In genomic region chr17:27293359-27293897, GRCh38 we compare ENCODE assay signal across 8 cellular contexts. TPM values are rescaled to one million over a fixed set of nuclear protein-coding genes. Genes with fewer than 3 reads are reported as not detected.
DNase-seq lines count a peak whose midpoint lies in the region; ATAC-seq and TF ChIP-seq lines count a peak whose summit lies in the region.

No MANE protein-coding gene starts in this region.

- peak overlapping the region; percentile 89 for H3K4me3 Mint-ChIP-seq in activated CD4-positive, alpha-beta T cell treated with anti-CD3 and anti-CD28 coated beads for 36 hours

- 93% methylated on average over 15 of the region's 15 CpGs for WGBS in smooth muscle cell (ENCODE audit: low lambda C conversion rate)

- CTCF ChIA-PET in activated CD4-positive, alpha-beta T cell treated with anti-CD3 and anti-CD28 coated beads for 36 hours (lab: Charles Lee) = interaction anchor here (0.8 to 7.6 kb wide), 3 partner anchors 10 to 56 kb away, joined by 3 to 45 read pairs (median 4); no protein-coding TSS in a partner anchor

- peaks cover 22% of the 10 kb centered on the region for H3K4me1 ChIP-seq in smooth muscle cell (ENCODE audit: low read depth)

- H4K20me1 ChIP-seq in smooth muscle cell (ENCODE audit: low read depth) = peaks cover 36% of the 10 kb centered on the region

- no peaks in the 10 kb centered on the region for H3K9me3 ChIP-seq in smooth muscle cell (replicated peaks; ENCODE audit: low read depth)

- H3K4me3 ChIP-seq in smooth muscle cell = peak overlapping the region; percentile 78

- peak overlapping the region; percentile 99 for H3K27ac Mint-ChIP-seq in activated CD4-positive, alpha-beta T cell treated with anti-CD3 and anti-CD28 coated beads for 36 hours

- H3K9ac ChIP-seq in smooth muscle cell (ENCODE audit: low read depth) = peak overlapping the region; percentile 95

- H3K4me2 ChIP-seq in smooth muscle cell = peak overlapping the region; percentile 95

- H3K79me2 ChIP-seq in smooth muscle cell (ENCODE audit: low read depth) = peaks cover 38% of the 10 kb centered on the region

- peak overlapping the region; percentile 77 for H2AFZ ChIP-seq in smooth muscle cell (ENCODE audit: low read depth)

- peak overlapping the region; percentile 96 for H3K27ac ChIP-seq in smooth muscle cell (ENCODE audit: low read depth)

- H3K4me1 Mint-ChIP-seq in activated CD4-positive, alpha-beta T cell treated with anti-CD3 and anti-CD28 coated beads for 36 hours = peaks cover 28% of the 10 kb centered on the region

- no peak for TF ChIP-seq CTCF in smooth muscle cell (IDR thresholded peaks at IDR 0.05; ENCODE audit: borderline replicate concordance, insufficient read depth, poor library complexity, severe bottlenecking)

- no peaks in the 10 kb centered on the region for H3K9me3 Mint-ChIP-seq in activated CD4-positive, alpha-beta T cell treated with anti-CD3 and anti-CD28 coated beads for 36 hours (ENCODE audit: low read depth)

- peaks cover 8% of the 10 kb centered on the region for H3F3A ChIP-seq in smooth muscle cell (ENCODE audit: low read depth)

- POLR2A ChIA-PET in activated CD4-positive, alpha-beta T cell treated with anti-CD3 and anti-CD28 coated beads for 36 hours (lab: Charles Lee) = interaction anchor here (0.6 to 2.3 kb wide), 3 partner anchors 52 to 173 kb away, joined by 3 to 9 read pairs (median 9); no protein-coding TSS in a partner anchor

- peak; percentile 33 for DNase-seq in activated CD4-positive, alpha-beta T cell treated with anti-CD3 and anti-CD28 coated beads for 36 hours
- DNase-seq in activated CD4-positive, alpha-beta T cell treated with anti-CD3 and anti-CD28 coated beads, Interleukin-2, amount 50 U/mL, for 4 hours = no peak
- DNase-seq in activated CD8-positive, alpha-beta memory T cell treated with anti-CD3 and anti-CD28 coated beads, Interleukin-2, amount 50 U/mL, for 4 hours = peak; percentile 16
- DNase-seq in left ventricle myocardium superior (peak; percentile 46), smooth muscle cell (lab: John Stamatoyannopoulos, UW; ENCODE audit: unreplicated experiment) (no peak), EL (no peak), hepatic stellate cell (ENCODE audit: low spot score) (no peak)

- no peaks in the 10 kb centered on the region for H3K36me3 ChIP-seq in smooth muscle cell (ENCODE audit: low read depth)

- H3K27me3 Mint-ChIP-seq in activated CD4-positive, alpha-beta T cell treated with anti-CD3 and anti-CD28 coated beads for 36 hours = no peaks in the 10 kb centered on the region

- no peak for ATAC-seq in activated CD4-positive, alpha-beta T cell treated with anti-CD3 and anti-CD28 coated beads for 36 hours
- ATAC-seq in left ventricle myocardium superior (no peak), HG03196 (IDR thresholded peaks at IDR 0.05; ENCODE audit: unreplicated experiment) (no peak)

- H3K36me3 Mint-ChIP-seq in activated CD4-positive, alpha-beta T cell treated with anti-CD3 and anti-CD28 coated beads for 36 hours (ENCODE audit: low read depth) = peaks cover 22% of the 10 kb centered on the region

- H3K27me3 ChIP-seq in smooth muscle cell (ENCODE audit: low read depth) = no peaks in the 10 kb centered on the region

- intact Hi-C loops in activated CD4-positive, alpha-beta T cell treated with anti-CD3 and anti-CD28 coated beads for 36 hours (cut with DNase I, micrococcal nuclease) = loop anchor here (5.0 to 10.0 kb wide), 4 partner anchors 164 to 1654 kb away; partner anchors contain the start of gene KSR1 (in 1 of the 2)
- intact Hi-C loops in left ventricle myocardium superior (cut with micrococcal nuclease) = no loop called here

RNA-seq across cellular contexts. Expression of gene WSB1, which starts 0.5 kb away (rescaled TPM):
- total RNA-seq in activated CD4-positive, alpha-beta T cell treated with anti-CD3 and anti-CD28 coated beads for 36 hours = 100 to 1,000 TPM; 145 to 190 TPM
- total RNA-seq in left ventricle myocardium superior (47.9 TPM), smooth muscle cell (256 and 329 TPM in 2 replicates)
- 156 and 249 TPM in 2 replicates for polyA plus RNA-seq in smooth muscle cell

Comparison
In these comparisons a context has a peak if more than half of its experiments do, and no peak if none do; other contexts are left out.
1. DNase-seq: peak in activated CD4-positive, alpha-beta T cell treated with anti-CD3 and anti-CD28 coated beads for 36 hours (single experiment), activated CD8-positive, alpha-beta memory T cell treated with anti-CD3 and anti-CD28 coated beads, Interleukin-2, amount 50 U/mL, for 4 hours (single experiment) and left ventricle myocardium superior (single experiment); none in activated CD4-positive, alpha-beta T cell treated with anti-CD3 and anti-CD28 coated beads, Interleukin-2, amount 50 U/mL, for 4 hours (0 of 2), smooth muscle cell (single experiment), EL (single experiment) and hepatic stellate cell (single experiment).